In genomic region chr9:130680836-130681768, GRCh38 we compare ENCODE assay signal across 8 cellular contexts. TPM values are rescaled to one million over a fixed set of nuclear protein-coding genes. Genes with fewer than 3 reads are reported as not detected.
A peak's percentile ranks its signal among the peaks of the same experiment; 100 is the strongest.
DNase-seq lines count a peak whose midpoint lies in the region; ATAC-seq, FAIRE-seq and TF ChIP-seq lines count a peak whose summit lies in the region.

No MANE protein-coding gene starts in this region.

- no peak overlapping the region for H3K9ac ChIP-seq in H1 (replicated peaks in 1 of 4; ENCODE audit: extremely low read depth in 1 of 4, low read depth in 3 of 4, low read length in 3 of 4)

- ATAC-seq in CD4-positive, alpha-beta T cell (ENCODE audit: poor library complexity) = peak; percentile 44
- ATAC-seq in HG02840 (IDR thresholded peaks at IDR 0.05; ENCODE audit: low FRiP score, unreplicated experiment) = no peak

- peak in 9 of 10 experiments; percentile 22 to 61 (median 32) for DNase-seq in CD4-positive, alpha-beta T cell
- peak; percentile 81 for DNase-seq in NCI-H774 (lab: John Stamatoyannopoulos, UW)
- DNase-seq in activated CD8-positive, alpha-beta memory T cell treated with anti-CD3 and anti-CD28 coated beads for 24 hours = peak; percentile 84
- peak in 1 of 2 experiments; percentile 83 for DNase-seq in H1 (ENCODE audit: low read depth in 1 of 2, low spot score in 2 of 2)
- no peak for DNase-seq in mesothelial cell of epicardium (ENCODE audit: low spot score in 2 of 2, unreplicated experiment in 2 of 2)
- DNase-seq in stimulated activated CD8-positive, alpha-beta memory T cell treated with anti-CD3 and anti-CD28 coated beads, Interleukin-2, amount 100 ng/mL, for 48 hours (ENCODE audit: low read depth in 2 of 2) = peak; percentile 55 to 63

- peaks cover 0 to 3% of the 10 kb centered on the region in 2 experiments for H4K20me1 ChIP-seq in H1 (replicated peaks in 1 of 2; ENCODE audit: control insufficient read depth in 1 of 2, insufficient read depth in 2 of 2, low read length in 2 of 2)

- no peak for TF ChIP-seq RAD21 in H1 (IDR thresholded peaks at IDR 0.05 in 1 of 2, conservative IDR thresholded peaks at IDR 0.05 in 1 of 2; ENCODE audit: low read depth in 2 of 2, low read length in 2 of 2)

- H3K4me2 ChIP-seq in H1 (ENCODE audit: insufficient read depth in 1 of 2, low read depth in 2 of 2, low read length in 2 of 2) = peak overlapping the region; percentile 58 to 98

- TF ChIP-seq CTCF in CD4-positive, alpha-beta T cell (IDR thresholded peaks at IDR 0.05) = no peak
- peak; percentile 41; the same call in 1 of the 2 replicates for TF ChIP-seq CTCF in HEK293 (tag by site-specific recombination; IDR thresholded peaks at IDR 0.05)
- no peak for TF ChIP-seq CTCF in H1 (IDR thresholded peaks at IDR 0.05; ENCODE audit: control extremely low read depth in 1 of 3, insufficient read depth in 1 of 3, low read depth in 1 of 3, low read length in 3 of 3)
- no peak for TF ChIP-seq CTCF in mesothelial cell of epicardium (IDR thresholded peaks at IDR 0.05; ENCODE audit: unreplicated experiment)

- H3K79me2 ChIP-seq in H1 (ENCODE audit: control insufficient read depth in 1 of 2, insufficient read depth in 2 of 2, low read length in 2 of 2) = no peaks in the 10 kb centered on the region

- peaks cover 5% of the 10 kb centered on the region for H3K27me3 ChIP-seq in CD4-positive, alpha-beta T cell (ENCODE audit: control insufficient read depth, insufficient read depth, low read length)
- peaks cover 15 to 39% (median 30%) of the 10 kb centered on the region in 4 experiments for H3K27me3 ChIP-seq in H1 (replicated peaks in 1 of 4; ENCODE audit: control insufficient read depth in 3 of 4, extremely low read depth in 1 of 4, insufficient read depth in 3 of 4, low read length in 3 of 4)

- no peak overlapping the region for H2BK5ac ChIP-seq in H1 (ENCODE audit: low read depth, low read length)

- H3K27me3 Mint-ChIP-seq in CD4-positive, alpha-beta T cell = peaks cover 27% of the 10 kb centered on the region
- H3K27me3 Mint-ChIP-seq in mesothelial cell of epicardium (ENCODE audit: low read depth) = peaks cover 56% of the 10 kb centered on the region

- WGBS in H1 (ENCODE audit: extremely low coverage in 1 of 2, insufficient coverage in 1 of 2, insufficient read length in 1 of 2, insufficient replicate concordance in 2 of 2, low coverage in 1 of 2, low lambda C conversion rate in 2 of 2, missing lambda C conversion rate in 1 of 2), 2 experiments = 12% methylated on average over 48 of the region's 116 CpGs; no CpG with 5 or more reads in 1 of the 2 experiments

- CTCF ChIA-PET in CD4-positive, alpha-beta T cell (lab: Charles Lee) = no interaction called here
- CTCF ChIA-PET in HEK293 (lab: Yijun Ruan, JAX) (interaction anchor here (0.6 to 15.8 kb wide), 8 partner anchors 11 to 217 kb away, joined by 3 to 305 read pairs (median 6); no protein-coding TSS in a partner anchor), H1 (lab: Charles Lee; ENCODE audit: partially characterized antibody) (interaction anchor here (1.1 to 8.3 kb wide), 9 partner anchors 9 to 220 kb away, joined by 3 to 89 read pairs (median 10); no protein-coding TSS in a partner anchor)

- FAIRE-seq in H1 (lab: Jason Lieb, UNC) = no peak

- peaks cover 5% of the 10 kb centered on the region for H3K36me3 Mint-ChIP-seq in CD4-positive, alpha-beta T cell (ENCODE audit: low read depth)
- no peaks in the 10 kb centered on the region for H3K36me3 Mint-ChIP-seq in mesothelial cell of epicardium

- no peak overlapping the region for H2AK5ac ChIP-seq in H1 (ENCODE audit: low read depth, low read length)

- no peak overlapping the region for H3K14ac ChIP-seq in H1 (ENCODE audit: insufficient read length)

- no peak overlapping the region for H3K56ac ChIP-seq in H1 (replicated peaks; ENCODE audit: insufficient read length, low read depth, low read length)

- H3K4ac ChIP-seq in H1 (replicated peaks; ENCODE audit: insufficient read length, low read depth, low read length) = no peak overlapping the region

- peak overlapping the region; percentile 56 for H3K4me3 Mint-ChIP-seq in CD4-positive, alpha-beta T cell
- peak overlapping the region; percentile 47 for H3K4me3 Mint-ChIP-seq in mesothelial cell of epicardium

- intact Hi-C loops in CD4-positive, alpha-beta T cell (cut with DNase I, micrococcal nuclease) = no loop called here

- H4K91ac ChIP-seq in H1 (replicated peaks; ENCODE audit: insufficient read length, low read length) = no peak overlapping the region

- TF ChIP-seq POLR2A in H1 (IDR thresholded peaks at IDR 0.05; ENCODE audit: control extremely low read depth in 1 of 2, low read depth in 2 of 2, low read length in 2 of 2) = no peak

- POLR2A ChIA-PET in CD4-positive, alpha-beta T cell (lab: Charles Lee) = interaction anchor here (3.1 kb wide), 1 partner anchor 13 kb away, joined by 19 read pairs; the partner anchor contains the start of gene EXOSC2
- POLR2A ChIA-PET in HEK293 (lab: Yijun Ruan, JAX) = interaction anchor here (0.9 to 3.1 kb wide), 3 partner anchors 12 to 227 kb away, joined by 3 to 10 read pairs (median 7); partner anchors contain the start of gene EXOSC2
- POLR2A ChIA-PET in H1 (lab: Charles Lee; ENCODE audit: partially characterized antibody) = interaction anchor here (0.6 to 3.1 kb wide), 3 partner anchors 12 to 30 kb away, joined by 3 to 11 read pairs (median 9); partner anchors contain the start of genes EXOSC2 and PRDM12

- peak overlapping the region; percentile 84 for H2AFZ ChIP-seq in H1 (ENCODE audit: low read length)

- H2BK15ac ChIP-seq in H1 (ENCODE audit: low read length) = no peak overlapping the region

- no peak for TF ChIP-seq EP300 in H1 (IDR thresholded peaks at IDR 0.05; ENCODE audit: borderline replicate concordance in 1 of 2, low read depth in 2 of 2, low read length in 2 of 2)

- H3K9me3 Mint-ChIP-seq in CD4-positive, alpha-beta T cell = no peaks in the 10 kb centered on the region
- no peaks in the 10 kb centered on the region for H3K9me3 Mint-ChIP-seq in mesothelial cell of epicardium

- no peak overlapping the region for H3K27ac ChIP-seq in CD4-positive, alpha-beta T cell (ENCODE audit: low read depth, low read length)
- H3K27ac ChIP-seq in HEK293 (ENCODE audit: extremely low read depth, low read depth, low read length) (no peak overlapping the region; the same call in 1 of the 2 replicates), H1 (ENCODE audit: low read depth, low read length) (no peak overlapping the region)

- H3K27ac Mint-ChIP-seq in CD4-positive, alpha-beta T cell = no peak overlapping the region
- H3K27ac Mint-ChIP-seq in mesothelial cell of epicardium = no peak overlapping the region

- peaks cover 14% of the 10 kb centered on the region; the same call in 1 of the 2 replicates for H3K23me2 ChIP-seq in H1 (ENCODE audit: low read depth, low read length)

- H2BK12ac ChIP-seq in H1 (ENCODE audit: low read depth, low read length) = peak overlapping the region; percentile 77; the same call in 1 of the 2 replicates

- H4K5ac ChIP-seq in H1 (ENCODE audit: insufficient read length, low read depth, low read length) = peak overlapping the region; percentile 63

- peak overlapping the region; percentile 71 for H4K8ac ChIP-seq in H1 (ENCODE audit: extremely low read depth, insufficient read depth, low read length)

- no peak overlapping the region for H2BK120ac ChIP-seq in H1 (replicated peaks; ENCODE audit: low read depth, low read length)

- H3K4me3 ChIP-seq in HEK293 (ENCODE audit: low read depth, low read length) = peak overlapping the region; percentile 57
- peak overlapping the region; percentile 55 to 68 (median 64) for H3K4me3 ChIP-seq in H1 (ENCODE audit: extremely low read depth in 1 of 4, insufficient read depth in 2 of 4, low read depth in 3 of 4, low read length in 4 of 4)

- H3K36me3 ChIP-seq in HEK293 (ENCODE audit: control insufficient read depth in 2 of 2, insufficient read depth in 1 of 2, low read length in 2 of 2) (no peaks in the 10 kb centered on the region), H1 (ENCODE audit: control insufficient read depth in 2 of 4, insufficient read depth in 4 of 4, low read length in 3 of 4) (no peaks in the 10 kb centered on the region)

- H3K79me1 ChIP-seq in H1 (ENCODE audit: low read depth, low read length) = no peaks in the 10 kb centered on the region

- peaks cover 8% of the 10 kb centered on the region for H3K9me3 ChIP-seq in CD4-positive, alpha-beta T cell (ENCODE audit: control insufficient read depth, low read length)
- no peaks in the 10 kb centered on the region for H3K9me3 ChIP-seq in HEK293 (ENCODE audit: control insufficient read depth, insufficient read depth, low read depth, low read length)
- peaks cover 0 to 4% of the 10 kb centered on the region in 2 experiments; a peak in 2 of 4 replicates for H3K9me3 ChIP-seq in H1 (ENCODE audit: insufficient read depth in 2 of 2, low read depth in 1 of 2, low read length in 1 of 2)

- peaks cover 9% of the 10 kb centered on the region for H3K4me1 Mint-ChIP-seq in CD4-positive, alpha-beta T cell (ENCODE audit: low read depth)
- peaks cover 4% of the 10 kb centered on the region for H3K4me1 Mint-ChIP-seq in mesothelial cell of epicardium

- H3K18ac ChIP-seq in H1 (ENCODE audit: extremely low read depth, low read length) = peak overlapping the region; percentile 96

- no peak overlapping the region; the same call in 1 of the 2 replicates for H2BK20ac ChIP-seq in H1 (ENCODE audit: low read length)

- no peaks in the 10 kb centered on the region; the same call in 1 of the 2 replicates for H3K4me1 ChIP-seq in HEK293 (ENCODE audit: control insufficient read depth, insufficient read depth, low read length)
- H3K4me1 ChIP-seq in H1 (replicated peaks in 1 of 4; ENCODE audit: control insufficient read depth in 3 of 4, insufficient read depth in 4 of 4, low read length in 3 of 4) = peaks cover 0 to 4% (median under 1%) of the 10 kb centered on the region in 4 experiments; a peak in 2 of 7 replicates

- no peak overlapping the region for H3K23ac ChIP-seq in H1 (ENCODE audit: insufficient read length)

RNA-seq across cellular contexts. Expression of gene EXOSC2, which starts 12.5 kb away (rescaled TPM):
- 10 to 100 TPM; 49.2 to 50.2 TPM for total RNA-seq in CD4-positive, alpha-beta T cell
- 84.3 and 93.6 TPM in 2 replicates for total RNA-seq in H1 (2021; fragmentation: NEBNext Ultra II Directional; extraction: Animal tissue kit (Norgen Biotek cat#: 25700))
- 39.3 and 47.8 TPM in 2 replicates for polyA plus RNA-seq in H1 (2011; rRNA removed)
- polyA plus RNA-seq in H1 (2011; cell fraction: cytosol; rRNA removed) = 67.9 TPM
- polyA plus RNA-seq in H1 (2011; cell fraction: nucleus; rRNA removed) = 45.9 TPM
- polyA plus RNA-seq in H1 (2012, experiment 1 of 2) = 65.5 to 78.6 TPM (median 69.6 TPM) in 4 replicates
- polyA plus RNA-seq in H1 (2012, experiment 2 of 2) = 24.0 TPM
- 34.7 TPM for polyA plus RNA-seq in H1 (2013, experiment 1 of 2)
- polyA plus RNA-seq in H1 (2013, experiment 2 of 2) = 33.1 TPM
- 96.3 and 109 TPM in 2 replicates for polyA minus RNA-seq in H1 (2011; rRNA and poly(A)+ RNA removed)
- polyA minus RNA-seq in H1 (2011; cell fraction: cytosol; rRNA and poly(A)+ RNA removed) = 41.5 TPM
- polyA minus RNA-seq in H1 (2011; cell fraction: nucleus; rRNA and poly(A)+ RNA removed) = 62.0 TPM
- total RNA-seq in mesothelial cell of epicardium = 52.8 to 56.2 TPM (median 54.4 TPM) in 3 replicates

RNA-seq across cellular contexts. Expression of gene PRDM12, which starts 16.7 kb away (rescaled TPM):
- total RNA-seq in CD4-positive, alpha-beta T cell = under 1 TPM in 1 of 2 experiments, not detected in 1; 0.14 TPM
- 0.13 and 0.22 TPM in 2 replicates for total RNA-seq in H1 (2021; fragmentation: NEBNext Ultra II Directional; extraction: Animal tissue kit (Norgen Biotek cat#: 25700))
- 0.14 and 0.20 TPM in 2 replicates for polyA plus RNA-seq in H1 (2011; rRNA removed)
- 0.08 TPM for polyA plus RNA-seq in H1 (2011; cell fraction: cytosol; rRNA removed)
- polyA plus RNA-seq in H1 (2011; cell fraction: nucleus; rRNA removed) = 0.26 TPM
- 0.11 to 0.19 TPM (median 0.13 TPM) in 3 of 4 replicates, not detected in the other for polyA plus RNA-seq in H1 (2012, experiment 1 of 2)
- polyA plus RNA-seq in H1 (2012, experiment 2 of 2) = 0.14 TPM
- polyA plus RNA-seq in H1 (2013, experiment 1 of 2) = 0.02 TPM
- polyA plus RNA-seq in H1 (2013, experiment 2 of 2) = 0.06 TPM
- 0.07 TPM in 1 of 2 replicates, not detected in the other for polyA minus RNA-seq in H1 (2011; rRNA and poly(A)+ RNA removed)
- polyA minus RNA-seq in H1 (2011; cell fraction: cytosol; rRNA and poly(A)+ RNA removed) = not detected
- polyA minus RNA-seq in H1 (2011; cell fraction: nucleus; rRNA and poly(A)+ RNA removed) = not detected
- 0.11 TPM in 1 of 3 replicates, not detected in the others for total RNA-seq in mesothelial cell of epicardium

Comparison
In these comparisons a context has a peak if more than half of its experiments do, and no peak if none do; other contexts are left out.
1. DNase-seq: peak in CD4-positive, alpha-beta T cell (9 of 10), NCI-H774 (single experiment), activated CD8-positive, alpha-beta memory T cell treated with anti-CD3 and anti-CD28 coated beads for 24 hours (single experiment) and stimulated activated CD8-positive, alpha-beta memory T cell treated with anti-CD3 and anti-CD28 coated beads, Interleukin-2, amount 100 ng/mL, for 48 hours (2 of 2); none in mesothelial cell of epicardium (0 of 2).